8 cellular contexts compared by ENCODE assay signal in the genomic region with DNA sequence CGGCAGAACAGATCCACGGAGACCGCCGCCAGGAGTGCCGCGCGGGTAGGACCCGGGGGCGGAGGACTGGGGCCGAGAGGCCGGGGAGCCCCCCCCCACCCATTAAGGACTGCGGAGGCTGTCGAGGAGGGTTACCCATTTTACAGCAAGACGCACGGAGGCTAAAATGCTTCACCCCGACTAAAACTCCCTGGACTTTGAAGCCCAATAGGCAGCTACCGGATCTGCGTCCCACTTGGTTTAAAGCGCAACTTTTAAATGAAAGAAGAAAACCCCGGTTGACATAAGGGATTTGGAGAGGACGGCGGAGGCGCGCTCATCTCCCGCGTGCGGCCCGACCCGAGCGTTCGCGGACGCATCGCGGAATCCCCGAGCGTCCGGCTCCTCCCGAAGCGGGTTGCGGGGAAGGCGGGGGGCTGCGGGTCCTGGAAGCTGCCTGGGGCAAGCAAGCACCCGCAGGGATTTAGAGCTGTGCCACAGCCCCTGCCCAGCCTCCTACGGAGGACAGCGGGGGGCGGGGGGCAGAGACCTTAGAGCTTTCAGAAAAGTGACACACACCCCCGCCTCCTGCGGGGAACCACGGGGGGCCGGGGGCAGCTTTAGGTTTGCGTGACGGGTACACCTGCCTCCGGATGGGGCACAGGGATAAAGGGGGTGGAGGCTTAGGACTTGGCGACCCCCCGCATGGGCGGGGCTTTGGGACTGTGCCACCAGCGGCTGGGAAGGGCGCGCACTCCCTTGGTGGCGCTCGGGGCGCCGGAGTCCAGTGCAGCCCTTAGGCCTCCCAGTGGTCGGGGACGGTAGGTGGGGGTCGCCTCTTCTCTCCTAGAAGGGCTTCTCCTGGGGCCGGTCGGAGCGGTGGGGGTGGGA. TPM values are rescaled to one million over a fixed set of nuclear protein-coding genes. Genes with fewer than 3 reads are reported as not detected.
DNase-seq lines count a peak whose midpoint lies in the region; ATAC-seq, FAIRE-seq and TF ChIP-seq lines count a peak whose summit lies in the region.

No MANE protein-coding gene starts in this region.

- intact Hi-C loops in thyroid gland (cut with DNase I), result no loop called here

- peak overlapping the region in 1 of 3 donors; percentile 45 for H3K27ac ChIP-seq in thyroid gland

- WGBS in thyroid gland, 2 donors, result 1% methylated on average over 28 to 43 of the region's 70 CpGs

- ATAC-seq in GM19455 (IDR thresholded peaks at IDR 0.05; ENCODE audit: unreplicated experiment), result no peak

- peaks cover 65% of the 10 kb centered on the region for H3K27me3 Mint-ChIP-seq in activated T-cell treated with anti-CD3 and anti-CD28 coated beads, Interleukin-2, amount 50 U/mL, for 24 hours

- H3K4me1 ChIP-seq in adipocyte (ENCODE audit: control insufficient read depth, insufficient read depth, low read length), result peaks cover 16% of the 10 kb centered on the region
- H3K4me1 ChIP-seq in thyroid gland, result peaks cover 17 to 20% of the 10 kb centered on the region in 2 donors

- H3K9ac ChIP-seq in adipocyte (ENCODE audit: low read length), result peak overlapping the region; percentile 43

- no peaks in the 10 kb centered on the region for H3K9me3 ChIP-seq in adipocyte (ENCODE audit: control insufficient read depth, low read length)
- H3K9me3 ChIP-seq in thyroid gland, result no peaks in the 10 kb centered on the region

- no peak for TF ChIP-seq POLR2A in thyroid gland (IDR thresholded peaks at IDR 0.05)
- no peak for TF ChIP-seq POLR2A in GM12892 (IDR thresholded peaks at IDR 0.05; ENCODE audit: low read depth, low read length)

- peak in 4 of 6 experiments; percentile 20 to 40 (median 24) for TF ChIP-seq CTCF in thyroid gland (IDR thresholded peaks at IDR 0.05)

- peak overlapping the region; percentile 44 for H3K4me3 Mint-ChIP-seq in activated T-cell treated with anti-CD3 and anti-CD28 coated beads, Interleukin-2, amount 50 U/mL, for 24 hours

- peaks cover 10% of the 10 kb centered on the region for H3K4me1 Mint-ChIP-seq in activated T-cell treated with anti-CD3 and anti-CD28 coated beads, Interleukin-2, amount 50 U/mL, for 24 hours (ENCODE audit: low read depth)

- peak; percentile 34 for DNase-seq in activated T-cell treated with anti-CD3 and anti-CD28 coated beads, Interleukin-2, amount 50 U/mL, for 24 hours
- DNase-seq in activated T-cell treated with anti-CD3 and anti-CD28 coated beads for 4 hours (no peak), adipocyte (ENCODE audit: low read depth) (peak; percentile 55), iPS-NIHi11 (ENCODE audit: low spot score) (peak; percentile 63), thyroid gland (peak in 1 of 2 donors; percentile 32), GM12892 (ENCODE audit: insufficient read length) (no peak), NCI-H82 treated with DMSO at 0.1 percent for 48 hours (lab: John Stamatoyannopoulos, UW; ENCODE audit: unreplicated experiment) (no peak)

- FAIRE-seq in GM12892 (lab: Jason Lieb, UNC), result no peak

- H3K9me3 Mint-ChIP-seq in activated T-cell treated with anti-CD3 and anti-CD28 coated beads, Interleukin-2, amount 50 U/mL, for 24 hours, result no peaks in the 10 kb centered on the region

- H3K4me3 ChIP-seq in adipocyte (ENCODE audit: low read length) (peak overlapping the region; percentile 69), thyroid gland (replicated peaks in 1 of 3) (peak overlapping the region in 2 of 3 donors; percentile 22 to 41)

- H3K36me3 ChIP-seq in adipocyte (ENCODE audit: control insufficient read depth, insufficient read depth, low read length, severe bottlenecking) (no peaks in the 10 kb centered on the region), thyroid gland (no peaks in the 10 kb centered on the region)

- H3K27me3 ChIP-seq in adipocyte (replicated peaks; ENCODE audit: control insufficient read depth, insufficient read depth, low read length), result peaks cover 18% of the 10 kb centered on the region
- H3K27me3 ChIP-seq in thyroid gland, result no peaks in the 10 kb centered on the region

- no peaks in the 10 kb centered on the region for H3K36me3 Mint-ChIP-seq in activated T-cell treated with anti-CD3 and anti-CD28 coated beads, Interleukin-2, amount 50 U/mL, for 24 hours (ENCODE audit: low read depth)

- H3K27ac Mint-ChIP-seq in activated T-cell treated with anti-CD3 and anti-CD28 coated beads, Interleukin-2, amount 50 U/mL, for 24 hours, result no peak overlapping the region

RNA-seq across cellular contexts. Expression of a gene that starts 0.8 kb away (rescaled TPM):
- 10 to 100 TPM; 18.4 to 56.0 (median 31.0) TPM for total RNA-seq in thyroid gland
- polyA plus RNA-seq in GM12892 (2012; ENCODE audit: missing spikeins), result 0.11 TPM

Comparison
In these comparisons a context has a peak if more than half of its experiments do, and no peak if none do; other contexts are left out.
1. DNase-seq: peak in activated T-cell treated with anti-CD3 and anti-CD28 coated beads, Interleukin-2, amount 50 U/mL, for 24 hours (single experiment), adipocyte (single experiment) and iPS-NIHi11 (single experiment); none in activated T-cell treated with anti-CD3 and anti-CD28 coated beads for 4 hours (single experiment), GM12892 (single experiment) and NCI-H82 treated with DMSO at 0.1 percent for 48 hours (single experiment).